Comparison of ENCODE assay signal across 9 cellular contexts in the genomic region with DNA sequence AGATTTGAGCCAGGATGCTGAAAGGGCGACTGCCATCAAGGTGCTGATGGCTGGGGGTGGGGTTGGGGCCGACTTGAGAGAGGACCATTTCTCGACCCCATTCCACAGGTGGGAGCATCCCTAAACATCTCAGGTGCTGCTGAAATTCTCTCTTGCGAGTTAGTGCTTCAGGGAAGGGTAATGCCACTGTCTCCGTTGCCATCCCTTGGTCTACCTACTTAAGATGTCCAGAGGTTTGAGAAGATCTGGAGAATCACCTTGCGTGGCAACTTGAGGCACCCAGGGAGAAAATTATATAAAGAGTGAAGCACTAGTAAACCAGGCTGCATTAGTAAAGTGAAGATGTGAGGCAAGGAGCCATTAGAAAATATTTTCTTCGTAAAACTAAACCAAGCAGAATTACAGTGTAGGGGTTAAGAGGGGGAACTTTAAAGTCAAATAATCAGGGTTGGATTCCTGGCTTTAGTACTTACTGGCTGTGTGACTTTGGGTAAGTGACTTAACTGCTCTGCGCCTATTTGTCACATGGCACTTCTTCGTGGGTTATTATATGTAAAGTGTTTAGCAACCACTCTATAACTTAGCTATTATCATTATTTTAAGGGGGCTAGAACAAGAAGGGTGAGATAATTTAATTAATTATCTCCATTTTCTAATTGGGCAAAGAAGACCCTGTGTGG. TPM values are rescaled to one million over a fixed set of nuclear protein-coding genes. Genes with fewer than 3 reads are reported as not detected.
A peak's percentile ranks its signal among the peaks of the same experiment; 100 is the strongest.
DNase-seq lines count a peak whose midpoint lies in the region; ATAC-seq and TF ChIP-seq lines count a peak whose summit lies in the region.
"Had no signal": no experiment of that assay in that cellular context is flagged by ENCODE, and none has a peak within 500 bp of the region (broad histone marks: within the 10 kb centered on the region; RNA-seq: fewer than 3 reads in every experiment).

No MANE protein-coding gene starts in this region.

- DNase-seq in Peyer's patch (peak in 1 of 3 donors; percentile 22), esophagus squamous epithelium (lab: John Stamatoyannopoulos, UW) (no peak), prostate gland (ENCODE audit: low spot score) (no peak), LoVo (ENCODE audit: low spot score) (no peak)
- DNase-seq in activated CD4-positive, CD25-positive, alpha-beta regulatory T cell treated with anti-CD3 and anti-CD28 coated beads, Interleukin-2, amount 50 U/mL, for 72 hours = no peak
- DNase-seq: NCI-H2171 had no signal

- H3K9me2 ChIP-seq in DOHH2 (replicated peaks; ENCODE audit: control insufficient read depth, low read length) = no peaks in the 10 kb centered on the region

- peaks cover 10% of the 10 kb centered on the region; the same call in 1 of the 2 replicates for H3K9me3 ChIP-seq in DOHH2 (ENCODE audit: control insufficient read depth, insufficient read depth, low read length)
- H3K9me3 ChIP-seq in Peyer's patch = no peaks in the 10 kb centered on the region
- no peaks in the 10 kb centered on the region for H3K9me3 ChIP-seq in esophagus squamous epithelium
- no peaks in the 10 kb centered on the region for H3K9me3 ChIP-seq in prostate gland

- H4K20me1 ChIP-seq in DOHH2 (ENCODE audit: control insufficient read depth, insufficient read depth, low read depth, low read length) = no peaks in the 10 kb centered on the region

- H3K27me3 ChIP-seq in DOHH2 (ENCODE audit: control insufficient read depth, low read length) = no peaks in the 10 kb centered on the region
- no peaks in the 10 kb centered on the region for H3K27me3 ChIP-seq in Peyer's patch
- H3K27me3 ChIP-seq in esophagus squamous epithelium = peaks cover 0 to 25% (median 0%) of the 10 kb centered on the region in 4 donors
- H3K27me3 ChIP-seq in prostate gland (replicated peaks; ENCODE audit: insufficient read depth) = peaks cover 4% of the 10 kb centered on the region

- H3K27ac ChIP-seq in DOHH2 (ENCODE audit: low read depth, low read length) (peak overlapping the region; percentile 95), Peyer's patch (peak overlapping the region; percentile 79 to 89 (median 87)), esophagus squamous epithelium (peak overlapping the region; percentile 73 to 90 (median 84)), prostate gland (peak overlapping the region in 1 of 2 donors; percentile 57)

- H3F3A ChIP-seq in DOHH2 (ENCODE audit: control insufficient read depth, insufficient read depth) = peaks cover 49% of the 10 kb centered on the region

- H3K4me2 ChIP-seq in DOHH2 (ENCODE audit: low read length) = peak overlapping the region; percentile 82

- TF ChIP-seq POLR2A in Peyer's patch (IDR thresholded peaks at IDR 0.05) = no peak
- no peak for TF ChIP-seq POLR2A in esophagus squamous epithelium (IDR thresholded peaks at IDR 0.05)
- no peak for TF ChIP-seq POLR2A in prostate gland (IDR thresholded peaks at IDR 0.05)
- TF ChIP-seq POLR2A in GM18505 (IDR thresholded peaks at IDR 0.05; ENCODE audit: borderline replicate concordance, extremely low read depth, insufficient read depth, insufficient read length) = no peak

- H3K4me3 ChIP-seq in DOHH2 (ENCODE audit: low read length) (peak overlapping the region; percentile 95), Peyer's patch (peak overlapping the region; percentile 66 to 83 (median 74)), esophagus squamous epithelium (peak overlapping the region; percentile 71 to 91 (median 73)), prostate gland (peak overlapping the region; percentile 43 to 52)

- H3K79me2 ChIP-seq in DOHH2 (ENCODE audit: control insufficient read depth, low read length) = peaks cover 78% of the 10 kb centered on the region

- TF ChIP-seq CTCF in DOHH2 (IDR thresholded peaks at IDR 0.05; ENCODE audit: low read depth, low read length, poor library complexity, severe bottlenecking) (no peak), Peyer's patch (IDR thresholded peaks at IDR 0.05) (no peak), esophagus squamous epithelium (IDR thresholded peaks at IDR 0.05) (no peak), prostate gland (IDR thresholded peaks at IDR 0.05) (no peak)

- H3K36me3 ChIP-seq in DOHH2 (ENCODE audit: control insufficient read depth, low read length) = peaks cover 53% of the 10 kb centered on the region
- no peaks in the 10 kb centered on the region for H3K36me3 ChIP-seq in Peyer's patch
- no peaks in the 10 kb centered on the region for H3K36me3 ChIP-seq in esophagus squamous epithelium
- no peaks in the 10 kb centered on the region for H3K36me3 ChIP-seq in prostate gland

- 39 to 71% methylated on average over 4 to 6 of the region's 9 CpGs for WGBS in esophagus squamous epithelium, 2 donors
- WGBS in prostate gland = 62% methylated on average over 9 of the region's 9 CpGs

- intact Hi-C loops in esophagus squamous epithelium (cut with DNase I) (no loop called here), prostate gland (cut with DNase I) (loop anchor here (5.0 to 10.0 kb wide), 2 partner anchors 67 to 139 kb away; no protein-coding TSS in a partner anchor)

- peaks cover 74% of the 10 kb centered on the region for H3K4me1 ChIP-seq in DOHH2 (ENCODE audit: control insufficient read depth, low read length)
- H3K4me1 ChIP-seq in Peyer's patch = peaks cover 0 to 27% (median 4%) of the 10 kb centered on the region in 4 donors
- H3K4me1 ChIP-seq in esophagus squamous epithelium = peaks cover 8 to 65% (median 45%) of the 10 kb centered on the region in 3 donors
- no peaks in the 10 kb centered on the region for H3K4me1 ChIP-seq in prostate gland (replicated peaks)

- ATAC-seq in GM18505 (IDR thresholded peaks at IDR 0.05; ENCODE audit: unreplicated experiment) (no peak), GM21423 (IDR thresholded peaks at IDR 0.05; ENCODE audit: unreplicated experiment) (no peak)

RNA-seq across cellular contexts. Expression of a gene that starts 0.7 kb away (rescaled TPM):
- 100 to 1,000 TPM in 1 of 4 donors, 10 to 100 TPM in 2, 1 to 10 TPM in 1; 6.1 to 135 (median 32.0) TPM for total RNA-seq in Peyer's patch
- total RNA-seq in esophagus squamous epithelium = 10 to 100 TPM in 2 of 4 donors, 1 to 10 TPM in 2; 5.0 to 22.7 (median 12.4) TPM
- 10 to 100 TPM in 1 of 2 donors, 1 to 10 TPM in 1; 7.4 to 16.1 TPM for total RNA-seq in prostate gland
